Comparison of ENCODE assay signal across 8 cellular contexts in the genomic region with DNA sequence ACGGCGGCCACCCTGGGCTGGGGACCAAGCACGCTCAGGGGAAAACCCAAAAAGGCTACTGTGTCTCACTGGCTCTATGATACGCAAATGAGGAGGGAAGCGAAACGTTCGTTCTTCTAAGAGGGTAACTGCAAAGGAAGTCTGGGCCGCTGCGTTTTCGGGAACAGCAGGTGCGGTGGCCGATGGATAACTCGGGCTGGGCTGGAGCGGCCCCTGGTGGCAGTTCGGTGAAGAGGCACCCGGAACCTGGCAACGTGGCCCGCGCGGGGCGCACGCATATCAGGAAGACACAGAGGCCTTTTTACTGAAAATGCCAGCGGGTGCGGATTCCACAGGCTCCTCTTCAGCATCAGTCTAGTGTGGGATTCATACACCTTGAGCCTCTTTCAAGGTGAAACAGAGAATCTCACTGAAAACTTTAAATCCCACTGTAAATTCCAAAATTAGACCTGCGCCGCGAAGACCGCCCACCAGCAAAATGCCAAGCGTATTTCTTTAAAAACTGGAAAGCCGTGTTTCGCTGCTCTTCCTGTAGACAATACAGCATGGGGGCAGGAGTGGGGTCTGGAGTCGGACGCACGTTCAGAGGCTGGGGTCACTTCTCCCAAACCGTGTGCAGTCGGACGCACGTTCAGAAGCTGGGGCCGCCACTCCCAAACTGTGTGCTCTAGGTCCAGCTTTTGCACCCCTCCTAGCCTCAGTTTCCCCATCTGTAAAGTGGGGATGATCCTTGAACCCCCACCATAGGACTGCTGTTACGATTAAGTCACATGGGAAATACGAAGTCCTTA. TPM values are rescaled to one million over a fixed set of nuclear protein-coding genes. Genes with fewer than 3 reads are reported as not detected.
DNase-seq lines count a peak whose midpoint lies in the region; ATAC-seq and TF ChIP-seq lines count a peak whose summit lies in the region.

No MANE protein-coding gene starts in this region.

- H3K9me3 Mint-ChIP-seq in neural crest cell, result no peaks in the 10 kb centered on the region
- no peaks in the 10 kb centered on the region for H3K9me3 Mint-ChIP-seq in stimulated activated naive CD8-positive, alpha-beta T cell treated with anti-CD3 and anti-CD28 coated beads, Interleukin-15, amount 100 ng/mL, for 72 hours

- H3K4me3 ChIP-seq in HAP-1, result no peak overlapping the region
- no peak overlapping the region for H3K4me3 ChIP-seq in LNCaP clone FGC (ENCODE audit: low read depth, low read length)

- no peak overlapping the region for H3K27ac Mint-ChIP-seq in neural crest cell (ENCODE audit: unreplicated experiment)
- peak overlapping the region; percentile 40 to 49 for H3K27ac Mint-ChIP-seq in stimulated activated naive CD8-positive, alpha-beta T cell treated with anti-CD3 and anti-CD28 coated beads, Interleukin-15, amount 100 ng/mL, for 72 hours

- H3K4me1 Mint-ChIP-seq in neural crest cell, result peaks cover 8% of the 10 kb centered on the region
- H3K4me1 Mint-ChIP-seq in stimulated activated naive CD8-positive, alpha-beta T cell treated with anti-CD3 and anti-CD28 coated beads, Interleukin-15, amount 100 ng/mL, for 72 hours, result peaks cover 21% of the 10 kb centered on the region

- peak; percentile 84 for DNase-seq in ELR (ENCODE audit: low read depth)
- DNase-seq in HAP-1 (ENCODE audit: low spot score in 2 of 2), result peak; percentile 83 to 96
- peak; percentile 28 for DNase-seq in LNCaP clone FGC (ENCODE audit: low read depth)
- peak; percentile 99 for DNase-seq in RPMI8226
- DNase-seq in activated T-helper 1 cell treated with anti-CD3 and anti-CD28 coated beads, Interleukin-2, amount 50 U/mL, for 16 hours (ENCODE audit: low read depth in 1 of 2, low spot score in 1 of 2), result peak; percentile 78 to 89
- DNase-seq in fibroblast of the conjunctiva (ENCODE audit: low read depth), result peak; percentile 51
- DNase-seq in neural crest cell (ENCODE audit: low read depth, low spot score), result peak; percentile 98
- peak; percentile 96 to 97 for DNase-seq in stimulated activated naive CD8-positive, alpha-beta T cell treated with anti-CD3 and anti-CD28 coated beads, Interleukin-15, amount 100 ng/mL, for 72 hours

- H3K4me3 Mint-ChIP-seq in neural crest cell, result no peak overlapping the region
- peak overlapping the region; percentile 67 to 68 for H3K4me3 Mint-ChIP-seq in stimulated activated naive CD8-positive, alpha-beta T cell treated with anti-CD3 and anti-CD28 coated beads, Interleukin-15, amount 100 ng/mL, for 72 hours

- peak; percentile 99 for TF ChIP-seq CTCF in LNCaP clone FGC (IDR thresholded peaks at IDR 0.05; ENCODE audit: control insufficient read depth, extremely low read depth, insufficient read depth)
- TF ChIP-seq CTCF in neural crest cell (conservative IDR thresholded peaks at IDR 0.05), result peak; percentile 100

- no peaks in the 10 kb centered on the region for H3K36me3 Mint-ChIP-seq in neural crest cell (ENCODE audit: low read depth)

- in situ Hi-C loops in HAP-1 (cut with MboI; ENCODE audit: low sequenced_read_pairs), result no loop called here

- H3K9me3 ChIP-seq in HAP-1, result no peaks in the 10 kb centered on the region

- no peaks in the 10 kb centered on the region for H3K4me1 ChIP-seq in HAP-1

- peaks cover 22% of the 10 kb centered on the region for H3K27me3 Mint-ChIP-seq in neural crest cell (ENCODE audit: low read depth)
- peaks cover 31% of the 10 kb centered on the region for H3K27me3 Mint-ChIP-seq in stimulated activated naive CD8-positive, alpha-beta T cell treated with anti-CD3 and anti-CD28 coated beads, Interleukin-15, amount 100 ng/mL, for 72 hours

- no peaks in the 10 kb centered on the region for H3K27me3 ChIP-seq in HAP-1 (ENCODE audit: low read depth)

- peak; percentile 98 for ATAC-seq in stimulated activated naive CD8-positive, alpha-beta T cell treated with anti-CD3 and anti-CD28 coated beads, Interleukin-15, amount 100 ng/mL, for 72 hours

- no peaks in the 10 kb centered on the region for H3K36me3 ChIP-seq in HAP-1 (replicated peaks)

RNA-seq across cellular contexts. Expression of a gene that starts 44.4 kb away (rescaled TPM):
- total RNA-seq in neural crest cell, result 172 and 175 TPM in 2 replicates

Comparison
In these comparisons a context has a peak if more than half of its experiments do, and no peak if none do; other contexts are left out.
1. DNase-seq: peak in every context shown above with its lines; median percentile 99 in RPMI8226; 98 in neural crest cell; 96 in stimulated activated naive CD8-positive, alpha-beta T cell treated with anti-CD3 and anti-CD28 coated beads, Interleukin-15, amount 100 ng/mL, for 72 hours; 90 in HAP-1; 84 in ELR; 84 in activated T-helper 1 cell treated with anti-CD3 and anti-CD28 coated beads, Interleukin-2, amount 50 U/mL, for 16 hours; 51 in fibroblast of the conjunctiva; 28 in LNCaP clone FGC.